In genomic region chr5:135304352-135305221, GRCh38 we compare ENCODE assay signal across 1 cellular context.
TF ChIP-seq lines count a peak whose summit lies in the region.

No MANE protein-coding gene starts in this region.

TF ChIP-seq in GM23338, 12 proteins besides CTCF, POLR2A, EP300 and RAD21 (continued from another document):
- TF ChIP-seq ZNF462 (CRISPR knock-in tag; IDR thresholded peaks at IDR 0.05) (no peak), JUNB (IDR thresholded peaks at IDR 0.05; ENCODE audit: unreplicated experiment) (no peak), POLR2AphosphoS5 (IDR thresholded peaks at IDR 0.05; ENCODE audit: low read depth) (no peak), CREB1 (CRISPR knock-in tag; IDR thresholded peaks at IDR 0.05; ENCODE audit: low read depth) (no peak), ZNF331 (CRISPR knock-in tag; IDR thresholded peaks at IDR 0.05; ENCODE audit: low read depth) (no peak), ZNF114 (CRISPR knock-in tag; IDR thresholded peaks at IDR 0.05) (no peak)
